Comparison of ENCODE assay signal across 2 cellular contexts in genomic region chr6:74044417-74045096, GRCh38.
TF ChIP-seq lines count a peak whose summit lies in the region.

No MANE protein-coding gene starts in this region.

TF ChIP-seq in IMR-90, 13 proteins besides CTCF, POLR2A, EP300 and RAD21:
- TF ChIP-seq RFX5 (IDR thresholded peaks at IDR 0.05; ENCODE audit: low read depth, low read length), result no peak
- TF ChIP-seq FOS (IDR thresholded peaks at IDR 0.05; ENCODE audit: low read depth, low read length), result no peak
- no peak for TF ChIP-seq ELK1 (IDR thresholded peaks at IDR 0.05; ENCODE audit: borderline replicate concordance, low read depth, low read length)
- no peak for TF ChIP-seq CEBPB (IDR thresholded peaks at IDR 0.05; ENCODE audit: low read depth, low read length)
- no peak for TF ChIP-seq USF2 (IDR thresholded peaks at IDR 0.05; ENCODE audit: low read depth, low read length)
- no peak for TF ChIP-seq CHD1 (IDR thresholded peaks at IDR 0.05; ENCODE audit: low read depth, low read length)
- no peak for TF ChIP-seq SMC3 (IDR thresholded peaks at IDR 0.05; ENCODE audit: low read depth, low read length)
- no peak for TF ChIP-seq MAFK (IDR thresholded peaks at IDR 0.05; ENCODE audit: low read depth, low read length)
- no peak for TF ChIP-seq MAZ (IDR thresholded peaks at IDR 0.05; ENCODE audit: borderline replicate concordance, low read depth, low read length)
- no peak for TF ChIP-seq NFE2L2 (IDR thresholded peaks at IDR 0.05; ENCODE audit: low read depth, low read length)
- TF ChIP-seq MXI1 (IDR thresholded peaks at IDR 0.05; ENCODE audit: borderline replicate concordance, low read depth, low read length), result no peak
- TF ChIP-seq BHLHE40 (IDR thresholded peaks at IDR 0.05; ENCODE audit: low read depth, low read length), result no peak
- TF ChIP-seq RCOR1 (IDR thresholded peaks at IDR 0.05; ENCODE audit: insufficient replicate concordance, low read length), result no peak
TF ChIP-seq in IMR-90: peak in this region for 0.

TF ChIP-seq in HepG2, 621 proteins besides CTCF, POLR2A, EP300 and RAD21:
- TF ChIP-seq ONECUT2 (CRISPR knock-in tag; IDR thresholded peaks at IDR 0.05) (peak; percentile 12; the same call in 1 of the 2 replicates), MTF2 (CRISPR knock-in tag; IDR thresholded peaks at IDR 0.05; ENCODE audit: borderline replicate concordance) (no peak)
